Comparison of ENCODE assay signal across 40 cellular contexts in genomic region chr3:124978627-124979026, GRCh38. TPM values are rescaled to one million over a fixed set of nuclear protein-coding genes. Genes with fewer than 3 reads are reported as not detected.
"Had no signal": no experiment of that assay in that cellular context is flagged by ENCODE, and none has a peak within 500 bp of the region (broad histone marks: within the 10 kb centered on the region; RNA-seq: fewer than 3 reads in every experiment).

No MANE protein-coding gene starts in this region.

- FAIRE-seq: astrocyte, bronchial epithelial cell, colon had no signal

- H3K27ac ChIP-seq: adrenal gland, ascending aorta, body of pancreas, brain microvascular endothelial cell, breast epithelium, cardiac muscle cell had no signal

- H3K4me1 ChIP-seq: adrenal gland, ascending aorta, body of pancreas, breast epithelium had no signal

- H3K4me3 ChIP-seq: adrenal gland, ascending aorta, body of pancreas, breast epithelium, cardiac muscle cell had no signal

- H3K9me3 Mint-ChIP-seq: activated naive CD4-positive, alpha-beta T cell treated with anti-CD3 and anti-CD28 coated beads for 36 hours; activated naive CD4-positive, alpha-beta T cell treated with anti-CD3 and anti-CD28 coated beads, Interleukin-2, amount 10 ng/mL, durations not matched to agents 7 days and 5 days; activated naive CD4-positive, alpha-beta T cell treated with anti-CD3 and anti-CD28 coated beads, Interleukin-2, amount 50 U/mL, for 24 hours; activated naive CD4-positive, alpha-beta T cell treated with anti-CD3 and anti-CD28 coated beads, Interleukin-2, amount 50 U/mL, for 72 hours; activated naive CD8-positive, alpha-beta T cell treated with anti-CD3 and anti-CD28 coated beads for 36 hours; activated naive CD8-positive, alpha-beta T cell treated with anti-CD3 and anti-CD28 coated beads, Interleukin-2, amount 10 ng/mL, durations not matched to agents 7 days and 5 days; activated naive CD8-positive, alpha-beta T cell treated with anti-CD3 and anti-CD28 coated beads, Interleukin-2, amount 50 U/mL, for 24 hours; activated T-cell treated with anti-CD3 and anti-CD28 coated beads, Interleukin-2, amount 50 U/mL, for 4 hours; activated T-cell treated with anti-CD3 and anti-CD28 coated beads, Interleukin-2, amount 50 U/mL, for 72 hours; activated T-helper 1 cell treated with anti-CD3 and anti-CD28 coated beads, Interleukin-12 subunit alpha, Interleukin-12 subunit beta, Interleukin-2, Interleukin-4 antibody, amounts not matched to agents 30 ng/mL and 10 ng/mL and 1 ng/mL, durations not matched to agents 14 hours and 24 hours and 36 hours; activated T-helper 17 cell treated with anti-CD3 and anti-CD28 coated beads, Interleukin-2, amount 50 U/mL, for 72 hours; activated T-helper 2 cell treated with anti-CD3 and anti-CD28 coated beads, Interferon-gamma antibody, Interleukin-2, Interleukin-4, amounts not matched to agents 10 μg/mL and 5 μg/mL and 100 μg/mL, durations not matched to agents 14 hours and 24 hours and 36 hours; central memory CD8-positive, alpha-beta T cell had no signal

- H3K4me3 Mint-ChIP-seq: activated naive CD4-positive, alpha-beta T cell treated with anti-CD3 and anti-CD28 coated beads for 36 hours; activated naive CD4-positive, alpha-beta T cell treated with anti-CD3 and anti-CD28 coated beads, Interleukin-2, amount 10 ng/mL, durations not matched to agents 7 days and 5 days; activated naive CD4-positive, alpha-beta T cell treated with anti-CD3 and anti-CD28 coated beads, Interleukin-2, amount 50 U/mL, for 24 hours; activated naive CD8-positive, alpha-beta T cell; activated naive CD8-positive, alpha-beta T cell treated with anti-CD3 and anti-CD28 coated beads for 36 hours; activated naive CD8-positive, alpha-beta T cell treated with anti-CD3 and anti-CD28 coated beads, Interleukin-2, amount 10 ng/mL, durations not matched to agents 7 days and 5 days; activated naive CD8-positive, alpha-beta T cell treated with anti-CD3 and anti-CD28 coated beads, Interleukin-2, amount 50 U/mL, for 24 hours; activated T-cell treated with anti-CD3 and anti-CD28 coated beads, Interleukin-2, amount 50 U/mL, for 4 hours; activated T-cell treated with anti-CD3 and anti-CD28 coated beads, Interleukin-2, amount 50 U/mL, for 72 hours; activated T-helper 1 cell treated with anti-CD3 and anti-CD28 coated beads, Interleukin-12 subunit alpha, Interleukin-12 subunit beta, Interleukin-2, Interleukin-4 antibody, amounts not matched to agents 30 ng/mL and 10 ng/mL and 1 ng/mL, durations not matched to agents 14 hours and 24 hours and 36 hours; activated T-helper 17 cell treated with anti-CD3 and anti-CD28 coated beads, Interleukin-2, amount 50 U/mL, for 72 hours; brain; central memory CD8-positive, alpha-beta T cell had no signal

- H3K27me3 Mint-ChIP-seq: activated naive CD4-positive, alpha-beta T cell treated with anti-CD3 and anti-CD28 coated beads, Interleukin-2, amount 10 ng/mL, durations not matched to agents 7 days and 5 days; activated naive CD4-positive, alpha-beta T cell treated with anti-CD3 and anti-CD28 coated beads, Interleukin-2, amount 50 U/mL, for 24 hours; activated naive CD8-positive, alpha-beta T cell; activated naive CD8-positive, alpha-beta T cell treated with anti-CD3 and anti-CD28 coated beads for 36 hours; activated naive CD8-positive, alpha-beta T cell treated with anti-CD3 and anti-CD28 coated beads, Interleukin-2, amount 10 ng/mL, durations not matched to agents 7 days and 5 days; activated naive CD8-positive, alpha-beta T cell treated with anti-CD3 and anti-CD28 coated beads, Interleukin-2, amount 50 U/mL, for 24 hours; activated T-helper 17 cell treated with anti-CD3 and anti-CD28 coated beads, Interleukin-2, amount 50 U/mL, for 72 hours; central memory CD8-positive, alpha-beta T cell had no signal

- H3K9me3 ChIP-seq: adrenal gland, ascending aorta, body of pancreas, breast epithelium had no signal

- H3K27ac Mint-ChIP-seq: activated naive CD4-positive, alpha-beta T cell treated with anti-CD3 and anti-CD28 coated beads for 36 hours; activated naive CD4-positive, alpha-beta T cell treated with anti-CD3 and anti-CD28 coated beads, Interleukin-2, amount 10 ng/mL, durations not matched to agents 7 days and 5 days; activated naive CD4-positive, alpha-beta T cell treated with anti-CD3 and anti-CD28 coated beads, Interleukin-2, amount 50 U/mL, for 24 hours; activated naive CD4-positive, alpha-beta T cell treated with anti-CD3 and anti-CD28 coated beads, Interleukin-2, amount 50 U/mL, for 72 hours; activated naive CD8-positive, alpha-beta T cell; activated naive CD8-positive, alpha-beta T cell treated with anti-CD3 and anti-CD28 coated beads for 36 hours; activated naive CD8-positive, alpha-beta T cell treated with anti-CD3 and anti-CD28 coated beads, Interleukin-2, amount 10 ng/mL, durations not matched to agents 7 days and 5 days; activated naive CD8-positive, alpha-beta T cell treated with anti-CD3 and anti-CD28 coated beads, Interleukin-2, amount 50 U/mL, for 24 hours; activated T-cell treated with anti-CD3 and anti-CD28 coated beads, Interleukin-2, amount 50 U/mL, for 72 hours; activated T-helper 1 cell treated with anti-CD3 and anti-CD28 coated beads, Interleukin-12 subunit alpha, Interleukin-12 subunit beta, Interleukin-2, Interleukin-4 antibody, amounts not matched to agents 30 ng/mL and 10 ng/mL and 1 ng/mL, durations not matched to agents 14 hours and 24 hours and 36 hours; activated T-helper 17 cell treated with anti-CD3 and anti-CD28 coated beads, Interleukin-2, amount 50 U/mL, for 72 hours; activated T-helper 2 cell treated with anti-CD3 and anti-CD28 coated beads, Interferon-gamma antibody, Interleukin-2, Interleukin-4, amounts not matched to agents 10 μg/mL and 5 μg/mL and 100 μg/mL, durations not matched to agents 14 hours and 24 hours and 36 hours; brain had no signal

- H3K36me3 ChIP-seq: adrenal gland, breast epithelium had no signal

- H3K27me3 ChIP-seq: adrenal gland, ascending aorta, body of pancreas, brain microvascular endothelial cell, breast epithelium, cardiac muscle cell had no signal

- DNase-seq: activated effector memory CD4-positive, alpha-beta T cell treated with anti-CD3 and anti-CD28 coated beads, Interleukin-2, amount 50 U/mL, for 16 hours; activated effector memory CD4-positive, alpha-beta T cell treated with Interleukin-2 at 50 U/mL for 16 hours; activated gamma-delta T cell; activated gamma-delta T cell treated with Interleukin-2 at 50 U/mL for 16 hours; activated naive CD4-positive, alpha-beta T cell; activated naive CD4-positive, alpha-beta T cell treated with anti-CD3 and anti-CD28 coated beads for 36 hours; activated naive CD4-positive, alpha-beta T cell treated with anti-CD3 and anti-CD28 coated beads, Interleukin-2, amount 10 ng/mL, durations not matched to agents 7 days and 5 days; activated naive CD4-positive, alpha-beta T cell treated with anti-CD3 and anti-CD28 coated beads, Interleukin-2, amount 50 U/mL, for 16 hours; activated naive CD4-positive, alpha-beta T cell treated with Interleukin-2 at 50 U/mL for 16 hours; activated naive CD8-positive, alpha-beta T cell treated with anti-CD3 and anti-CD28 coated beads for 36 hours; activated naive CD8-positive, alpha-beta T cell treated with anti-CD3 and anti-CD28 coated beads, Interleukin-2, amount 10 ng/mL, durations not matched to agents 7 days and 5 days; activated naive CD8-positive, alpha-beta T cell treated with anti-CD3 and anti-CD28 coated beads, Interleukin-2, amount 50 U/mL, for 24 hours; activated T-cell treated with anti-CD3 and anti-CD28 coated beads, Interleukin-2, amount 50 U/mL, for 4 hours; activated T-cell treated with anti-CD3 and anti-CD28 coated beads, Interleukin-2, amount 50 U/mL, for 48 hours; activated T-cell treated with anti-CD3 and anti-CD28 coated beads, Interleukin-2, amount 50 U/mL, for 72 hours; adrenal gland; amniotic stem cell; amygdala; anterior cingulate cortex; aorta; body of pancreas; brain microvascular endothelial cell; caudate nucleus; central memory CD4-positive, alpha-beta T cell; cerebellar nuclear complex had no signal

- H3K4me1 Mint-ChIP-seq: activated naive CD4-positive, alpha-beta T cell treated with anti-CD3 and anti-CD28 coated beads, Interleukin-2, amount 50 U/mL, for 24 hours; activated naive CD8-positive, alpha-beta T cell treated with anti-CD3 and anti-CD28 coated beads for 36 hours; activated T-helper 17 cell treated with anti-CD3 and anti-CD28 coated beads, Interleukin-2, amount 50 U/mL, for 72 hours; brain had no signal

- ATAC-seq: activated naive CD4-positive, alpha-beta T cell treated with anti-CD3 and anti-CD28 coated beads, Interleukin-2, amount 50 U/mL, for 72 hours; activated naive CD8-positive, alpha-beta T cell treated with anti-CD3 and anti-CD28 coated beads, Interleukin-2, amount 50 U/mL, for 24 hours; activated T-cell treated with anti-CD3 and anti-CD28 coated beads, Interleukin-2, amount 50 U/mL, for 4 hours; activated T-cell treated with anti-CD3 and anti-CD28 coated beads, Interleukin-2, amount 50 U/mL, for 72 hours; activated T-helper 17 cell treated with anti-CD3 and anti-CD28 coated beads, Interleukin-2, amount 50 U/mL, for 72 hours; body of pancreas had no signal

RNA-seq across cellular contexts. Expression of gene MUC13, which starts 44.1 kb away (rescaled TPM):
- total RNA-seq: activated naive CD4-positive, alpha-beta T cell treated with anti-CD3 and anti-CD28 coated beads for 36 hours; activated naive CD4-positive, alpha-beta T cell treated with anti-CD3 and anti-CD28 coated beads, Interleukin-2, amount 50 U/mL, for 72 hours; activated naive CD8-positive, alpha-beta T cell treated with anti-CD3 and anti-CD28 coated beads for 36 hours; activated naive CD8-positive, alpha-beta T cell treated with anti-CD3 and anti-CD28 coated beads, Interleukin-2, amount 10 ng/mL, durations not matched to agents 7 days and 5 days; activated T-cell treated with anti-CD3 and anti-CD28 coated beads, Interleukin-2, amount 50 U/mL, for 72 hours; activated T-helper 1 cell treated with anti-CD3 and anti-CD28 coated beads, Interleukin-12 subunit alpha, Interleukin-12 subunit beta, Interleukin-2, Interleukin-4 antibody, amounts not matched to agents 30 ng/mL and 10 ng/mL and 1 ng/mL, durations not matched to agents 14 hours and 24 hours and 36 hours; activated T-helper 17 cell treated with anti-CD3 and anti-CD28 coated beads, Interleukin-2, amount 50 U/mL, for 72 hours; activated T-helper 2 cell treated with anti-CD3 and anti-CD28 coated beads, Interferon-gamma antibody, Interleukin-2, Interleukin-4, amounts not matched to agents 10 μg/mL and 5 μg/mL and 100 μg/mL, durations not matched to agents 14 hours and 24 hours and 36 hours; ascending aorta; astrocyte; bronchial epithelial cell; cardiac muscle cell; chondrocyte had no signal
